31 cellular contexts compared by ENCODE assay signal in the genomic region with DNA sequence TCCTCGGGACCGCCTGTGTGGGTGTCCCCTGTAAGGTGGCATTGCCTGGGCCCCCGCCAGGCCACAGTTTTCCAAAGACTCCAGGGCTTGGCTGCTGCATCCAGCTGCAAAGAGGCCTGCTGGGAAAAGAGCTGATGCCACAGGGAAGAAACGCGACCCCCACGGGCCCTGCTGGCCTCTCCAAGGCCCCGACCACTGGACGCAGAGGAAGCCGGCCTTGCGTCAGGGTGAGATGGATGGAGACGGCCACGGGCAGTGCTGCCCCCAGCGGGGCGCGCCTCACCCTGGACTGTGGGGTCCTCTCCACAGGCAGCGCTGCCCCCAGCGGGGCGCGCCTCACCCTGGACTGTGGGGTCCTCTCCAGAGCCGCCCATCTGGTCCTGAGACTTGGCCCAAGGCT. TPM values are rescaled to one million over a fixed set of nuclear protein-coding genes. Genes with fewer than 3 reads are reported as not detected.
"Had no signal": no experiment of that assay in that cellular context is flagged by ENCODE, and none has a peak within 500 bp of the region (broad histone marks: within the 10 kb centered on the region; RNA-seq: fewer than 3 reads in every experiment).

No MANE protein-coding gene starts in this region.

- H3K27ac ChIP-seq: ascending aorta, breast epithelium, cardiac muscle cell, esophagus muscularis mucosa, foreskin keratinocyte, gastrocnemius medialis, WERI-Rb-1 had no signal

- H3K27me3 ChIP-seq: ascending aorta, breast epithelium, cardiac muscle cell, foreskin keratinocyte, gastrocnemius medialis had no signal

- H3K4me1 ChIP-seq: ascending aorta, breast epithelium, foreskin keratinocyte, gastrocnemius medialis had no signal

- DNase-seq: activated B cell treated with CpG ODN at 0.5 μM for 24 hours; activated CD4-positive, alpha-beta T cell treated with anti-CD3 and anti-CD28 coated beads for 48 hours; activated CD4-positive, alpha-beta T cell treated with anti-CD3 and anti-CD28 coated beads, Interleukin-2, amount 50 U/mL, for 1 hour; activated CD4-positive, alpha-beta T cell treated with anti-CD3 and anti-CD28 coated beads, Interleukin-2, amount 50 U/mL, for 48 hours; activated CD8-positive, alpha-beta memory T cell treated with anti-CD3 and anti-CD28 coated beads for 24 hours; activated CD8-positive, alpha-beta T cell treated with anti-CD3 and anti-CD28 coated beads for 36 hours; activated effector memory CD4-positive, alpha-beta T cell treated with Interleukin-2 at 50 U/mL for 16 hours; activated gamma-delta T cell treated with Interleukin-2 at 50 U/mL for 16 hours; activated naive CD4-positive, alpha-beta T cell treated with Interleukin-2 at 50 U/mL for 16 hours; activated T-cell treated with anti-CD3 and anti-CD28 coated beads, Interleukin-2, amount 50 U/mL, for 4 hours; cortex of kidney; dermis blood vessel endothelial cell; effector CD4-positive, alpha-beta T cell; effector memory CD8-positive, alpha-beta T cell; erythroblast; foreskin keratinocyte; gastrocnemius medialis; T-helper 1 cell; T1000; WERI-Rb-1 had no signal

- H3K4me3 ChIP-seq: ascending aorta, breast epithelium, cardiac muscle cell, esophagus muscularis mucosa, gastrocnemius medialis had no signal

- H3K9me3 ChIP-seq: ascending aorta, breast epithelium, esophagus muscularis mucosa, gastrocnemius medialis had no signal

- FAIRE-seq: colon had no signal

- H3K36me3 ChIP-seq: ascending aorta, breast epithelium, cardiac muscle cell, esophagus muscularis mucosa, gastrocnemius medialis, WERI-Rb-1 had no signal

- ATAC-seq: activated CD4-positive, CD25-positive, alpha-beta regulatory T cell treated with anti-CD3 and anti-CD28 coated beads, Interleukin-2, amount 50 U/mL, for 24 hours; activated CD8-positive, alpha-beta T cell treated with anti-CD3 and anti-CD28 coated beads for 36 hours; activated naive CD4-positive, alpha-beta T cell treated with anti-CD3 and anti-CD28 coated beads, Interleukin-2, amount 50 U/mL, for 72 hours; activated T-cell treated with anti-CD3 and anti-CD28 coated beads, Interleukin-2, amount 50 U/mL, for 4 hours; activated T-helper 17 cell treated with anti-CD3 and anti-CD28 coated beads, Interleukin-2, amount 50 U/mL, for 72 hours; effector memory CD8-positive, alpha-beta T cell; foreskin keratinocyte; gastrocnemius medialis; T-helper 17 cell had no signal

RNA-seq across cellular contexts. Expression of a gene that starts 21.3 kb away (rescaled TPM):
- total RNA-seq: activated B cell treated with CpG ODN at 0.5 μM for 24 hours; activated CD8-positive, alpha-beta T cell treated with anti-CD3 and anti-CD28 coated beads for 36 hours; activated naive CD4-positive, alpha-beta T cell treated with anti-CD3 and anti-CD28 coated beads, Interleukin-2, amount 50 U/mL, for 72 hours; activated naive CD8-positive, alpha-beta T cell treated with anti-CD3 and anti-CD28 coated beads, Interleukin-2, amount 10 ng/mL, durations not matched to agents 7 days and 5 days; activated T-helper 17 cell treated with anti-CD3 and anti-CD28 coated beads, Interleukin-2, amount 50 U/mL, for 72 hours; ascending aorta; breast epithelium; dermis blood vessel endothelial cell; esophagus muscularis mucosa; foreskin keratinocyte; T-helper 17 cell had no signal
- polyA plus RNA-seq: foreskin keratinocyte had no signal

RNA-seq across cellular contexts. Expression of a gene that starts 45.1 kb away (rescaled TPM):
- total RNA-seq: activated B cell treated with CpG ODN at 0.5 μM for 24 hours; activated CD8-positive, alpha-beta T cell treated with anti-CD3 and anti-CD28 coated beads for 36 hours; activated naive CD4-positive, alpha-beta T cell treated with anti-CD3 and anti-CD28 coated beads, Interleukin-2, amount 50 U/mL, for 72 hours; activated naive CD8-positive, alpha-beta T cell treated with anti-CD3 and anti-CD28 coated beads, Interleukin-2, amount 10 ng/mL, durations not matched to agents 7 days and 5 days; activated T-cell treated with anti-CD3 and anti-CD28 coated beads, Interleukin-2, amount 50 U/mL, for 4 hours; activated T-helper 17 cell treated with anti-CD3 and anti-CD28 coated beads, Interleukin-2, amount 50 U/mL, for 72 hours; ascending aorta; breast epithelium; cardiac muscle cell; cerebellum; dermis blood vessel endothelial cell; esophagus muscularis mucosa; foreskin keratinocyte; gastrocnemius medialis; T-helper 17 cell had no signal
- polyA plus RNA-seq: cardiac muscle cell, foreskin keratinocyte had no signal
